8 cellular contexts compared by ENCODE assay signal in the genomic region with DNA sequence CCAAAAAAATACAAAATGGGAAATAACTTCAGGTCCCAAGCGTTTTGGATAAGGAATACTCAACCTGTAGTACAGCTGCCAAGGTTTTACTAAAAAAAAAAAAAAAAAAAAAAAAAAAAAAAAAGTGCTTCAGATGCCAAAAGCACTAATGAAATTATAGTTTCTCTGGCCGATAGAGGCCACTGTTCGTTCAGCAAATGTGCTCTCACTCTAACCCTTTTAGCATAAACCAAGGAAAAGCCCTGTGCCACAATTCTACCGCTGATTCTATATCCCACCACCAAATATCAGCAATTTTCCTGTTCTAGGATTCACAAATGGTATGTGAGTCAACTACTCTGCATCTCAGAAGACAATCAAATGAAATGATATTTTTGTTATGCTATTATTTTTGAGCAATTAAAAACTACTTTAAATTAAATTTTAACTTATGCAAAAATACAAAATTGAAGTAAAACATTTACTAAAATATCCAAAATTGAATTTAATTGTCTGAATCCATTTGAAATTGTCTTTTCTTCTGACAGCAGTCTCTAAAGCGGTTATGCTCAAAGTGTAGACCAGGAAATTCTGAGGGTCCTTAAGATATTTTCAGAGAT.
DNase-seq lines count a peak whose midpoint lies in the region; ATAC-seq, FAIRE-seq and TF ChIP-seq lines count a peak whose summit lies in the region.

No MANE protein-coding gene starts in this region.

- ATAC-seq in HG02840 (IDR thresholded peaks at IDR 0.05; ENCODE audit: low FRiP score, unreplicated experiment), result peak; percentile 71
- ATAC-seq in HepG2, result peak; percentile 83
- no peak for ATAC-seq in GM19351 (IDR thresholded peaks at IDR 0.05; ENCODE audit: unreplicated experiment)

- no peaks in the 10 kb centered on the region for H3K79me2 ChIP-seq in HepG2 (ENCODE audit: insufficient read depth, low read length)

- CTCF ChIA-PET in HepG2 (lab: Yijun Ruan, JAX; ENCODE audit: low intra/inter-chr PET ratio, low total read pairs), result interaction anchor here (0.6 to 2.9 kb wide), 3 partner anchors 86 to 328 kb away, joined by 3 to 19 read pairs (median 3); no protein-coding TSS in a partner anchor

- H3K9me3 ChIP-seq in colonic mucosa, result no peaks in the 10 kb centered on the region
- peaks cover 6% of the 10 kb centered on the region; the same call in 1 of the 2 replicates for H3K9me3 ChIP-seq in HepG2 (ENCODE audit: low read length)

- no peak overlapping the region for H3K4me2 ChIP-seq in HepG2 (ENCODE audit: low read depth, low read length)

- BruUV-seq in HepG2 (replicated peaks; lab: Mats Ljungman, UMichigan), result no TSS peak

- FAIRE-seq in HepG2 (lab: Jason Lieb, UNC), result no peak

- POLR2A ChIA-PET in HepG2 (lab: Yijun Ruan, JAX), result no interaction called here

- in situ Hi-C loops in HepG2 (cut with HindIII; ENCODE audit: extremely low pct_ligation_motif_present, low pct_unique_long_range_greater_than_20kb), result no loop called here

- peak; percentile 32 for DNase-seq in activated CD4-positive, alpha-beta T cell treated with anti-CD3 and anti-CD28 coated beads for 48 hours
- no peak for DNase-seq in activated CD4-positive, alpha-beta T cell treated with anti-CD3 and anti-CD28 coated beads, Interleukin-2, amount 50 U/mL, for 4 hours
- DNase-seq in NOMO-1 treated with DMSO at 0.1 percent for 48 hours (lab: John Stamatoyannopoulos, UW; ENCODE audit: unreplicated experiment) (peak; percentile 59), colonic mucosa (peak; percentile 26), HepG2 (ENCODE audit: low spot score) (peak; percentile 64), middle frontal gyrus (ENCODE audit: extremely low spot score, low spot score) (no peak)

- H3K36me3 ChIP-seq in colonic mucosa (no peaks in the 10 kb centered on the region), HepG2 (replicated peaks in 1 of 2; ENCODE audit: control insufficient read depth in 1 of 2, insufficient read depth in 2 of 2, low read length in 2 of 2) (peaks cover 0 to 7% of the 10 kb centered on the region in 2 experiments; a peak in 1 of 5 replicates)

- peak; percentile 33 for TF ChIP-seq CTCF in colonic mucosa (IDR thresholded peaks at IDR 0.05)
- TF ChIP-seq CTCF in HepG2 (CRISPR knock-in tag; IDR thresholded peaks at IDR 0.05), result peak; percentile 43

- intact Hi-C loops in colonic mucosa (cut with DNase I), result no loop called here
- intact Hi-C loops in HepG2 (cut with micrococcal nuclease; ENCODE audit: unreplicated experiment), result loop anchor here (1.0 to 10.0 kb wide), 4 partner anchors 86 to 290 kb away; a partner anchor contains a TSS

- no peak overlapping the region for H3K27ac ChIP-seq in colonic mucosa
- H3K27ac ChIP-seq in HepG2 (ENCODE audit: extremely low read length, insufficient read depth, low read length), result no peak overlapping the region

- TF ChIP-seq EP300 in HepG2 (IDR thresholded peaks at IDR 0.05; ENCODE audit: low read depth in 2 of 2, low read length in 2 of 2) (no peak), HepG2 (CRISPR knock-in tag; IDR thresholded peaks at IDR 0.05; ENCODE audit: borderline replicate concordance) (no peak)

- no peaks in the 10 kb centered on the region for H4K20me1 ChIP-seq in HepG2 (ENCODE audit: insufficient read depth, low read length)

- H3K27me3 ChIP-seq in colonic mucosa (no peaks in the 10 kb centered on the region), HepG2 (ENCODE audit: control insufficient read depth in 1 of 2, insufficient read depth in 2 of 2, low read length in 2 of 2) (no peaks in the 10 kb centered on the region)

- TF ChIP-seq POLR2A in HepG2 (IDR thresholded peaks at IDR 0.05; ENCODE audit: insufficient read depth in 1 of 2, low read depth in 2 of 2, low read length in 2 of 2), result no peak

- 59% methylated on average over 5 of the region's 5 CpGs for WGBS in HepG2 (ENCODE audit: low lambda C conversion rate)

- H3K4me1 ChIP-seq in colonic mucosa (no peaks in the 10 kb centered on the region), HepG2 (ENCODE audit: insufficient read depth, low read length) (no peaks in the 10 kb centered on the region)

- H3K9ac ChIP-seq in colonic mucosa (ENCODE audit: low read depth in 2 of 2, low read length in 2 of 2) (no peak overlapping the region), HepG2 (ENCODE audit: insufficient read depth, low read depth, low read length) (no peak overlapping the region)

- no peak overlapping the region for H3K4me3 ChIP-seq in colonic mucosa
- no peak overlapping the region for H3K4me3 ChIP-seq in HepG2 (replicated peaks in 1 of 3; ENCODE audit: insufficient read depth in 1 of 3, low read depth in 2 of 3, low read length in 3 of 3)

- no peak for TF ChIP-seq RAD21 in HepG2 (CRISPR knock-in tag; IDR thresholded peaks at IDR 0.05)

- no peak overlapping the region for H2AFZ ChIP-seq in HepG2 (ENCODE audit: low read length)

TF ChIP-seq in HepG2, 621 proteins besides CTCF, POLR2A, EP300 and RAD21:
- TF ChIP-seq STAG1 (CRISPR knock-in tag; IDR thresholded peaks at IDR 0.05), result peak; percentile 61
- TF ChIP-seq, protein P1, sequence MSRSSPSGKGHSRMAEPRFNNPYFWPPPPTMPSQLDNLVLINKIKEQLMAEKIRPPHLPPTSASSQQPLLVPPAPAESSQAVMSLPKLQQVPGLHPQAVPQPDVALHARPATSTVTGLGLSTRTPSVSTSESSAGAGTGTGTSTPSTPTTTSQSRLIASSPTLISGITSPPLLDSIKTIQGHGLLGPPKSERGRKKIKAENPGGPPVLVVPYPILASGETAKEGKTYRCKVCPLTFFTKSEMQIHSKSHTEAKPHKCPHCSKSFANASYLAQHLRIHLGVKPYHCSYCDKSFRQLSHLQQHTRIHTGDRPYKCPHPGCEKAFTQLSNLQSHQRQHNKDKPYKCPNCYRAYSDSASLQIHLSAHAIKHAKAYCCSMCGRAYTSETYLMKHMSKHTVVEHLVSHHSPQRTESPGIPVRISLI (CRISPR knock-in tag; IDR thresholded peaks at IDR 0.05; ENCODE audit: borderline replicate concordance), result peak; percentile 69; the same call in 1 of the 2 replicates
- TF ChIP-seq GATAD2A (CRISPR knock-in tag; IDR thresholded peaks at IDR 0.05), result no peak
- TF ChIP-seq SMC3 (IDR thresholded peaks at IDR 0.05; ENCODE audit: low read length), result 0 out of 2 replicates have a peak, but pooled peaks have one; percentile 8
TF ChIP-seq in HepG2: peak in this region for 3.

Comparison
In these comparisons a context has a peak if more than half of its experiments do, and no peak if none do; other contexts are left out.
1. DNase-seq: peak in activated CD4-positive, alpha-beta T cell treated with anti-CD3 and anti-CD28 coated beads for 48 hours (single experiment), NOMO-1 treated with DMSO at 0.1 percent for 48 hours (single experiment), colonic mucosa (single experiment) and HepG2 (single experiment); none in activated CD4-positive, alpha-beta T cell treated with anti-CD3 and anti-CD28 coated beads, Interleukin-2, amount 50 U/mL, for 4 hours (0 of 2) and middle frontal gyrus (single experiment).